8 cellular contexts compared by ENCODE assay signal in genomic region chr16:74999208-74999682, GRCh38. TPM values are rescaled to one million over a fixed set of nuclear protein-coding genes. Genes with fewer than 3 reads are reported as not detected.
DNase-seq lines count a peak whose midpoint lies in the region; ATAC-seq and TF ChIP-seq lines count a peak whose summit lies in the region.

No MANE protein-coding gene starts in this region.

- intact Hi-C loops in activated CD4-positive, alpha-beta T cell treated with anti-CD3 and anti-CD28 coated beads for 36 hours (cut with DNase I, micrococcal nuclease) = loop anchor here (1.0 to 5.0 kb wide), 3 partner anchors 76 to 297 kb away; partner anchors contain the start of gene MLKL (in 1 of the 2)
- intact Hi-C loops in uterus (cut with DNase I; ENCODE audit: low total_unique reads) = loop anchor here (2.0 kb wide), 1 partner anchor 112 kb away; no protein-coding TSS in a partner anchor

- ATAC-seq in GM19328 (IDR thresholded peaks at IDR 0.05; ENCODE audit: unreplicated experiment) = peak; percentile 38
- peak; percentile 28 for ATAC-seq in HG03457 (IDR thresholded peaks at IDR 0.05; ENCODE audit: unreplicated experiment)
- peak; percentile 27 for ATAC-seq in activated CD4-positive, alpha-beta T cell treated with anti-CD3 and anti-CD28 coated beads for 36 hours
- peak; percentile 0 for ATAC-seq in esophagus mucosa
- peak; percentile 36 to 52 for ATAC-seq in naive thymus-derived CD8-positive, alpha-beta T cell

- no peak for TF ChIP-seq POLR2A in uterus (IDR thresholded peaks at IDR 0.05)

- no peaks in the 10 kb centered on the region for H3K9me3 ChIP-seq in uterus

- H3K9me3 Mint-ChIP-seq in activated CD4-positive, alpha-beta T cell treated with anti-CD3 and anti-CD28 coated beads for 36 hours (ENCODE audit: low read depth) = no peaks in the 10 kb centered on the region
- no peaks in the 10 kb centered on the region for H3K9me3 Mint-ChIP-seq in naive thymus-derived CD8-positive, alpha-beta T cell

- no peaks in the 10 kb centered on the region for H3K36me3 ChIP-seq in BJ (ENCODE audit: control insufficient read depth, insufficient read depth, low read length)
- H3K36me3 ChIP-seq in uterus = no peaks in the 10 kb centered on the region

- H3K36me3 Mint-ChIP-seq in activated CD4-positive, alpha-beta T cell treated with anti-CD3 and anti-CD28 coated beads for 36 hours (ENCODE audit: low read depth) = peaks cover 16% of the 10 kb centered on the region
- H3K36me3 Mint-ChIP-seq in naive thymus-derived CD8-positive, alpha-beta T cell = no peaks in the 10 kb centered on the region

- CTCF ChIA-PET in BJ (lab: Yijun Ruan, JAX) = interaction anchor here (1.1 to 9.0 kb wide), 7 partner anchors 13 to 120 kb away, joined by 3 to 199 read pairs (median 13); partner anchors contain the start of gene WDR59
- CTCF ChIA-PET in activated CD4-positive, alpha-beta T cell treated with anti-CD3 and anti-CD28 coated beads for 36 hours (lab: Charles Lee) = interaction anchor here (0.6 to 5.5 kb wide), 6 partner anchors 12 to 171 kb away, joined by 3 to 114 read pairs (median 14); partner anchors contain the start of gene WDR59

- POLR2A ChIA-PET in BJ (lab: Charles Lee) = interaction anchor here (1.1 kb wide), 1 partner anchor 112 kb away, joined by 6 read pairs; no protein-coding TSS in a partner anchor
- POLR2A ChIA-PET in activated CD4-positive, alpha-beta T cell treated with anti-CD3 and anti-CD28 coated beads for 36 hours (lab: Charles Lee) = interaction anchor here (1.5 kb wide), 1 partner anchor 112 kb away, joined by 7 read pairs; no protein-coding TSS in a partner anchor
- POLR2A ChIA-PET in naive thymus-derived CD8-positive, alpha-beta T cell (lab: Charles Lee) = interaction anchor here (1.1 to 2.6 kb wide), 3 partner anchors 15 to 111 kb away, joined by 9 to 22 read pairs (median 14); partner anchors contain the start of gene WDR59

- H3K4me3 ChIP-seq in BJ (ENCODE audit: low read depth, low read length) (peak overlapping the region; percentile 72), uterus (peak overlapping the region; percentile 73 to 98)

- peaks cover 45% of the 10 kb centered on the region for H3K4me1 Mint-ChIP-seq in activated CD4-positive, alpha-beta T cell treated with anti-CD3 and anti-CD28 coated beads for 36 hours
- peaks cover 6 to 19% (median 14%) of the 10 kb centered on the region in 4 donors for H3K4me1 Mint-ChIP-seq in naive thymus-derived CD8-positive, alpha-beta T cell

- peak overlapping the region; percentile 87 for H3K4me3 Mint-ChIP-seq in activated CD4-positive, alpha-beta T cell treated with anti-CD3 and anti-CD28 coated beads for 36 hours
- peak overlapping the region; percentile 56 to 85 (median 70) for H3K4me3 Mint-ChIP-seq in naive thymus-derived CD8-positive, alpha-beta T cell

- DNase-seq in BJ (ENCODE audit: low read depth) = no peak
- DNase-seq in activated CD4-positive, alpha-beta T cell treated with anti-CD3 and anti-CD28 coated beads for 36 hours = peak; percentile 51
- peak in 4 of 10 donors; percentile 22 to 46 (median 31) for DNase-seq in naive thymus-derived CD8-positive, alpha-beta T cell
- DNase-seq in uterus = peak in 1 of 2 donors; percentile 62
- no peak for DNase-seq in NCI-H1694 treated with DMSO at 0.1 percent for 48 hours (lab: John Stamatoyannopoulos, UW)

- TF ChIP-seq CTCF in BJ (IDR thresholded peaks at IDR 0.05; ENCODE audit: insufficient read depth, low read depth, low read length) = no peak
- no peak for TF ChIP-seq CTCF in uterus (IDR thresholded peaks at IDR 0.05)

- H3K27ac Mint-ChIP-seq in activated CD4-positive, alpha-beta T cell treated with anti-CD3 and anti-CD28 coated beads for 36 hours = peak overlapping the region; percentile 69
- no peak overlapping the region for H3K27ac Mint-ChIP-seq in naive thymus-derived CD8-positive, alpha-beta T cell

- H3K27me3 ChIP-seq in BJ (ENCODE audit: control insufficient read depth, insufficient read depth, low read length) (no peaks in the 10 kb centered on the region), uterus (no peaks in the 10 kb centered on the region)

- H3K27me3 Mint-ChIP-seq in activated CD4-positive, alpha-beta T cell treated with anti-CD3 and anti-CD28 coated beads for 36 hours = peaks cover 4% of the 10 kb centered on the region
- H3K27me3 Mint-ChIP-seq in naive thymus-derived CD8-positive, alpha-beta T cell = peaks cover 0 to 23% (median 7%) of the 10 kb centered on the region in 5 donors

- H3K4me1 ChIP-seq in uterus = no peaks in the 10 kb centered on the region

- H3K27ac ChIP-seq in uterus = peak overlapping the region; percentile 74 to 89

RNA-seq across cellular contexts. Expression of gene ZNRF1, which starts 0.4 kb away (rescaled TPM):
- 21.7 and 24.1 TPM in 2 replicates for polyA plus RNA-seq in BJ (2011; rRNA removed)
- polyA minus RNA-seq in BJ (2011; rRNA and poly(A)+ RNA removed) = 15.0 and 15.2 TPM in 2 replicates
- total RNA-seq in activated CD4-positive, alpha-beta T cell treated with anti-CD3 and anti-CD28 coated beads for 36 hours = 10 to 100 TPM; 35.2 to 42.9 TPM
- total RNA-seq in esophagus mucosa (42.5 TPM), uterus (10 to 100 TPM; 14.1 to 37.4 (median 19.4) TPM)
- 1 to 10 TPM; 1.3 to 1.5 TPM for total RNA-seq in naive thymus-derived CD8-positive, alpha-beta T cell
- 1 to 10 TPM in 2 of 3 donors, under 1 TPM in 1; 0.73 to 1.3 (median 1.3) TPM for polyA plus RNA-seq in naive thymus-derived CD8-positive, alpha-beta T cell

RNA-seq across cellular contexts. Expression of gene WDR59, which starts 14.3 kb away (rescaled TPM):
- 36.7 and 47.5 TPM in 2 replicates for polyA plus RNA-seq in BJ (2011; rRNA removed)
- 35.2 and 63.9 TPM in 2 replicates for polyA minus RNA-seq in BJ (2011; rRNA and poly(A)+ RNA removed)
- 10 to 100 TPM; 69.2 to 91.4 TPM for total RNA-seq in activated CD4-positive, alpha-beta T cell treated with anti-CD3 and anti-CD28 coated beads for 36 hours
- total RNA-seq in esophagus mucosa = 38.3 TPM
- 100 to 1,000 TPM; 125 to 130 TPM for total RNA-seq in naive thymus-derived CD8-positive, alpha-beta T cell
- polyA plus RNA-seq in naive thymus-derived CD8-positive, alpha-beta T cell = 10 to 100 TPM in 1 of 3 donors, 1 to 10 TPM in 2; 6.9 to 12.9 (median 9.7) TPM
- total RNA-seq in uterus = 100 to 1,000 TPM in 1 of 4 donors, 10 to 100 TPM in 3; 37.1 to 103 (median 65.0) TPM

Comparison
In these comparisons a context has a peak if more than half of its experiments do, and no peak if none do; other contexts are left out.
1. RNA of gene ZNRF1, which starts 0.4 kb away (total RNA-seq): 35.2 to 42.9 TPM in activated CD4-positive, alpha-beta T cell treated with anti-CD3 and anti-CD28 coated beads for 36 hours, 42.5 TPM in esophagus mucosa (single experiment) and 14.1 to 37.4 TPM in uterus; 1.3 to 1.5 TPM in naive thymus-derived CD8-positive, alpha-beta T cell; every median in the first group is over 4 times any median in the second.
2. Peak in every context shown above with its lines, with median percentiles within 50 percentile points of each other: ATAC-seq.